In genomic region chr19:20565321-20566018, GRCh38 we compare ENCODE assay signal across 8 cellular contexts. TPM values are rescaled to one million over a fixed set of nuclear protein-coding genes. Genes with fewer than 3 reads are reported as not detected.
DNase-seq lines count a peak whose midpoint lies in the region; ATAC-seq, FAIRE-seq and TF ChIP-seq lines count a peak whose summit lies in the region.

Gene ZNF737, minus strand, starts transcription at chr19:20565781. Its CDS starts 141 bp downstream, at chr19:20565640.

- peak; percentile 71 to 85 for TF ChIP-seq POLR2A in H1 (IDR thresholded peaks at IDR 0.05; ENCODE audit: control extremely low read depth in 1 of 2, low read depth in 2 of 2, low read length in 2 of 2)

- H3K79me2 ChIP-seq in H1 (ENCODE audit: control insufficient read depth in 1 of 2, insufficient read depth in 2 of 2, low read length in 2 of 2), result peaks cover 0 to 28% of the 10 kb centered on the region in 2 experiments; a peak in 2 of 4 replicates
- H3K79me2 ChIP-seq in mesendoderm (ENCODE audit: control insufficient read depth, insufficient read depth, low read length), result peaks cover 2% of the 10 kb centered on the region

- H3K23ac ChIP-seq in H1 (ENCODE audit: insufficient read length) (no peak within 1 kb of the TSS), mesendoderm (ENCODE audit: low read length) (no peak within 1 kb of the TSS)

- no peak within 1 kb of the TSS for H3K4ac ChIP-seq in H1 (replicated peaks; ENCODE audit: insufficient read length, low read depth, low read length)
- peak within 1 kb of the TSS; percentile 78 for H3K4ac ChIP-seq in mesendoderm (ENCODE audit: low read depth, low read length)

- TF ChIP-seq EP300 in H1 (IDR thresholded peaks at IDR 0.05; ENCODE audit: borderline replicate concordance in 1 of 2, low read depth in 2 of 2, low read length in 2 of 2), result no peak

- TF ChIP-seq RAD21 in H1 (IDR thresholded peaks at IDR 0.05 in 1 of 2, conservative IDR thresholded peaks at IDR 0.05 in 1 of 2; ENCODE audit: low read depth in 2 of 2, low read length in 2 of 2), result peak; percentile 17 to 28; a peak in 2 of 4 replicates

- peak within 1 kb of the TSS; percentile 25 for H4K5ac ChIP-seq in H1 (ENCODE audit: insufficient read length, low read depth, low read length)
- H4K5ac ChIP-seq in mesendoderm (ENCODE audit: low read length), result no peak within 1 kb of the TSS

- no peak within 1 kb of the TSS; the same call in 1 of the 2 replicates for H2BK12ac ChIP-seq in H1 (ENCODE audit: low read depth, low read length)

- H3K4me1 ChIP-seq in H1 (replicated peaks in 1 of 4; ENCODE audit: control insufficient read depth in 3 of 4, insufficient read depth in 4 of 4, low read length in 3 of 4) (no peaks in the 10 kb centered on the region; a peak in 1 of 7 replicates), mesendoderm (ENCODE audit: control insufficient read depth, low read depth, low read length) (no peaks in the 10 kb centered on the region)

- no peaks in the 10 kb centered on the region for H3K27me3 ChIP-seq in H1 (replicated peaks in 1 of 4; ENCODE audit: control insufficient read depth in 3 of 4, extremely low read depth in 1 of 4, insufficient read depth in 3 of 4, low read length in 3 of 4)
- no peaks in the 10 kb centered on the region for H3K27me3 ChIP-seq in mesendoderm (ENCODE audit: insufficient read depth, low read length, poor library complexity)

- H3K9me3 ChIP-seq in H1 (ENCODE audit: insufficient read depth in 2 of 2, low read depth in 1 of 2, low read length in 1 of 2), result no peaks in the 10 kb centered on the region

- H3K18ac ChIP-seq in H1 (ENCODE audit: extremely low read depth, low read length), result 0 out of 2 replicates have a peak within 1 kb of the TSS, but pooled peaks have one; percentile 32
- peak within 1 kb of the TSS; percentile 13 for H3K18ac ChIP-seq in mesendoderm (ENCODE audit: low read length)

- peak within 1 kb of the TSS; percentile 71; the same call in 1 of the 2 replicates for H2BK5ac ChIP-seq in H1 (ENCODE audit: low read depth, low read length)
- no peak within 1 kb of the TSS for H2BK5ac ChIP-seq in mesendoderm (ENCODE audit: low read length)

- H3K36me3 ChIP-seq in H1 (ENCODE audit: control insufficient read depth in 2 of 4, insufficient read depth in 4 of 4, low read length in 3 of 4) (peaks cover 0 to 3% (median 0%) of the 10 kb centered on the region in 4 experiments; a peak in 2 of 8 replicates), mesendoderm (ENCODE audit: control insufficient read depth, insufficient read depth, low read length) (no peaks in the 10 kb centered on the region)

- TF ChIP-seq CTCF in H1 (IDR thresholded peaks at IDR 0.05; ENCODE audit: control extremely low read depth in 1 of 3, insufficient read depth in 1 of 3, low read depth in 1 of 3, low read length in 3 of 3), result peak in 1 of 3 experiments; percentile 16; a peak in 1 of 4 replicates

- H3K4me2 ChIP-seq in H1 (ENCODE audit: insufficient read depth in 1 of 2, low read depth in 2 of 2, low read length in 2 of 2), result peak within 1 kb of the TSS; percentile 65 to 90
- peak within 1 kb of the TSS; percentile 66 for H3K4me2 ChIP-seq in mesendoderm (ENCODE audit: low read length)

- peak within 1 kb of the TSS; percentile 93 for H3K27ac ChIP-seq in H1 (ENCODE audit: low read depth, low read length)
- peak within 1 kb of the TSS; percentile 69 for H3K27ac ChIP-seq in mesendoderm (ENCODE audit: low read depth, low read length)

- ATAC-seq in GM18909 (IDR thresholded peaks at IDR 0.05; ENCODE audit: poor library complexity, unreplicated experiment), result peak; percentile 97
- ATAC-seq in HG03175 (IDR thresholded peaks at IDR 0.05; ENCODE audit: unreplicated experiment), result peak; percentile 88

- H3K79me1 ChIP-seq in H1 (ENCODE audit: low read depth, low read length), result no peaks in the 10 kb centered on the region
- no peaks in the 10 kb centered on the region for H3K79me1 ChIP-seq in mesendoderm (ENCODE audit: low read length)

- H2AK5ac ChIP-seq in H1 (ENCODE audit: low read depth, low read length) (no peak within 1 kb of the TSS), mesendoderm (ENCODE audit: low read length) (no peak within 1 kb of the TSS)

- WGBS in H1 (ENCODE audit: extremely low coverage in 1 of 2, insufficient coverage in 1 of 2, insufficient read length in 1 of 2, insufficient replicate concordance in 2 of 2, low coverage in 1 of 2, low lambda C conversion rate in 2 of 2, missing lambda C conversion rate in 1 of 2), 2 experiments, result 1% methylated on average over 25 of the region's 28 CpGs; no CpG with 5 or more reads in 1 of the 2 experiments
- no CpG with 5 or more reads among the region's 28 CpGs for WGBS in mesendoderm (ENCODE audit: extremely low coverage, insufficient coverage, low lambda C conversion rate)

- H4K91ac ChIP-seq in H1 (replicated peaks; ENCODE audit: insufficient read length, low read length), result no peak within 1 kb of the TSS

- POLR2A ChIA-PET in H1 (lab: Charles Lee; ENCODE audit: partially characterized antibody), result interaction anchor here (0.8 to 3.0 kb wide), 12 partner anchors 9 to 434 kb away, joined by 3 to 27 read pairs (median 4); partner anchors contain the start of genes ZNF626, ZNF66 and ZNF85

- no peak within 1 kb of the TSS for H3K56ac ChIP-seq in H1 (replicated peaks; ENCODE audit: insufficient read length, low read depth, low read length)
- H3K56ac ChIP-seq in mesendoderm (ENCODE audit: low read length), result peak within 1 kb of the TSS; percentile 87

- H2AFZ ChIP-seq in H1 (ENCODE audit: low read length), result peak within 1 kb of the TSS; percentile 79

- no peak within 1 kb of the TSS for H3K14ac ChIP-seq in H1 (ENCODE audit: insufficient read length)

- H3K4me3 ChIP-seq in H1 (ENCODE audit: extremely low read depth in 1 of 4, insufficient read depth in 2 of 4, low read depth in 3 of 4, low read length in 4 of 4) (peak within 1 kb of the TSS; percentile 82 to 94 (median 86)), mesendoderm (ENCODE audit: low read length) (peak within 1 kb of the TSS; percentile 78)

- CTCF ChIA-PET in H1 (lab: Charles Lee; ENCODE audit: partially characterized antibody), result interaction anchor here (0.6 to 1.4 kb wide), 7 partner anchors 9 to 356 kb away, joined by 3 to 7 read pairs (median 3); partner anchors contain the start of gene ZNF66

- H4K8ac ChIP-seq in H1 (ENCODE audit: extremely low read depth, insufficient read depth, low read length) (peak within 1 kb of the TSS; percentile 98; the same call in 1 of the 2 replicates), mesendoderm (ENCODE audit: low read depth, low read length) (no peak within 1 kb of the TSS)

- H4K20me1 ChIP-seq in H1 (replicated peaks in 1 of 2; ENCODE audit: control insufficient read depth in 1 of 2, insufficient read depth in 2 of 2, low read length in 2 of 2), result no peaks in the 10 kb centered on the region

- FAIRE-seq in H1 (lab: Jason Lieb, UNC), result peak; percentile 86

- no peak within 1 kb of the TSS for H2BK20ac ChIP-seq in H1 (ENCODE audit: low read length)

- no peak within 1 kb of the TSS for H2BK120ac ChIP-seq in H1 (replicated peaks; ENCODE audit: low read depth, low read length)
- no peak within 1 kb of the TSS for H2BK120ac ChIP-seq in mesendoderm (ENCODE audit: low read depth, low read length)

- DNase-seq in AG20443 (ENCODE audit: low spot score) (peak; percentile 90), NCI-H69 (lab: John Stamatoyannopoulos, UW) (peak; percentile 99), H1 (ENCODE audit: low read depth in 1 of 2, low spot score in 2 of 2) (peak; percentile 87 to 90), mesendoderm (peak; percentile 99)
- peak; percentile 82 for DNase-seq in activated CD8-positive, alpha-beta memory T cell treated with anti-CD3 and anti-CD28 coated beads, Interleukin-2, amount 50 U/mL, for 1 hour (ENCODE audit: extremely low read depth)
- peak; percentile 79 for DNase-seq in stimulated activated CD8-positive, alpha-beta memory T cell treated with anti-CD3 and anti-CD28 coated beads, Interleukin-12 subunit alpha, Interleukin-12 subunit beta, amount 100 ng/mL, for 24 hours (ENCODE audit: extremely low read depth)

- H3K9ac ChIP-seq in H1 (replicated peaks in 1 of 4; ENCODE audit: extremely low read depth in 1 of 4, low read depth in 3 of 4, low read length in 3 of 4), result peak within 1 kb of the TSS; percentile 77 to 94 (median 90)
- H3K9ac ChIP-seq in mesendoderm (ENCODE audit: low read length), result peak within 1 kb of the TSS; percentile 88

- H3K23me2 ChIP-seq in H1 (ENCODE audit: low read depth, low read length), result peaks cover 4% of the 10 kb centered on the region; the same call in 1 of the 2 replicates

- no peak within 1 kb of the TSS for H2BK15ac ChIP-seq in H1 (ENCODE audit: low read length)
- no peak within 1 kb of the TSS for H2BK15ac ChIP-seq in mesendoderm (replicated peaks; ENCODE audit: low read depth)

TF ChIP-seq in H1, 55 proteins besides CTCF, POLR2A, EP300 and RAD21 (continues in another document):
- TF ChIP-seq KDM4A (IDR thresholded peaks at IDR 0.05; ENCODE audit: low read depth, low read length, severe bottlenecking) (peak; percentile 29), SIN3A (conservative IDR thresholded peaks at IDR 0.05 in 1 of 2, IDR thresholded peaks at IDR 0.05 in 1 of 2; ENCODE audit: low read depth in 1 of 2, low read length in 2 of 2) (peak in 1 of 2 experiments; percentile 62; a peak in 1 of 4 replicates), CHD2 (IDR thresholded peaks at IDR 0.05; ENCODE audit: low read length) (peak; percentile 75), SP1 (IDR thresholded peaks at IDR 0.05; ENCODE audit: low read depth, low read length) (peak; percentile 93), SP2 (IDR thresholded peaks at IDR 0.05; ENCODE audit: low read length) (peak; percentile 22; the same call in 1 of the 2 replicates), YY1 (IDR thresholded peaks at IDR 0.05; ENCODE audit: low read depth, low read length) (0 out of 2 replicates have a peak, but pooled peaks have one; percentile 20), MAX (IDR thresholded peaks at IDR 0.05) (0 out of 2 replicates have a peak, but pooled peaks have one; percentile 18), HDAC2 (IDR thresholded peaks at IDR 0.05; ENCODE audit: borderline replicate concordance in 1 of 2, low read depth in 2 of 2, low read length in 2 of 2) (peak in 1 of 2 experiments; percentile 36; a peak in 1 of 4 replicates), TBP (IDR thresholded peaks at IDR 0.05; ENCODE audit: low read depth, low read length) (peak; percentile 79)

RNA-seq across cellular contexts. Expression of gene ZNF737, which starts in this region (rescaled TPM):
- total RNA-seq in H1 (2021; fragmentation: NEBNext Ultra II Directional; extraction: Animal tissue kit (Norgen Biotek cat#: 25700)), result 17.1 and 19.7 TPM in 2 replicates
- polyA plus RNA-seq in H1 (2011; rRNA removed), result 5.7 and 6.1 TPM in 2 replicates
- polyA plus RNA-seq in H1 (2011; cell fraction: cytosol; rRNA removed), result 7.9 TPM
- 7.3 TPM for polyA plus RNA-seq in H1 (2011; cell fraction: nucleus; rRNA removed)
- polyA plus RNA-seq in H1 (2012, experiment 1 of 2), result 7.3 to 10.8 TPM (median 8.1 TPM) in 4 replicates
- polyA plus RNA-seq in H1 (2012, experiment 2 of 2), result 0.31 TPM
- polyA plus RNA-seq in H1 (2013, experiment 1 of 2), result 13.0 TPM
- 11.9 TPM for polyA plus RNA-seq in H1 (2013, experiment 2 of 2)
- polyA minus RNA-seq in H1 (2011; rRNA and poly(A)+ RNA removed), result 28.1 and 37.0 TPM in 2 replicates
- 14.4 TPM for polyA minus RNA-seq in H1 (2011; cell fraction: cytosol; rRNA and poly(A)+ RNA removed)
- 98.0 TPM for polyA minus RNA-seq in H1 (2011; cell fraction: nucleus; rRNA and poly(A)+ RNA removed)
- 10.2 TPM for polyA plus RNA-seq in mesendoderm (2013, experiment 1 of 2)
- polyA plus RNA-seq in mesendoderm (2013, experiment 2 of 2), result 9.8 TPM

Comparison
In these comparisons a context has a peak if more than half of its experiments do, and no peak if none do; other contexts are left out.
1. Peak in every context shown above with its lines: DNase-seq, ATAC-seq, H3K4me3 ChIP-seq and H3K27ac ChIP-seq.